In the genomic region with DNA sequence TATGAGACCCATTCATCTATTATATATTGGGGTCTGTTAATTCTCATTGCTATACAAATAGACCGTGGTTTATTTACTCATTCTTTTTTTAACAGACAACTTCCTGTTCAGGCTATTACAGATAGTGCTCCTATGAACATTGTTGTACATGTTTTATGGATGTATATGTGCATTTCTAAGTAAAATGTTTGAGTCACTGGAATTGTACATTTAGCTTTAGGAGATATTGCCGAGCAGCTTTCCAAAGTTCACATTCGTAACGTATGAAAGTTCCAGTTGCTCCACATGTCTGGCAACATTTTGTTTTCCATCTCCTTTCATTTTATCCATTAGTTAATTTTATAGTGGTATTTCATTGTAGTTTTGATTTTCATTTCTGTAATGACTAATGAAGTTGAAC, we compare ENCODE assay signal across 16 cellular contexts. TPM values are rescaled to one million over a fixed set of nuclear protein-coding genes. Genes with fewer than 3 reads are reported as not detected.
DNase-seq lines count a peak whose midpoint lies in the region; ATAC-seq and TF ChIP-seq lines count a peak whose summit lies in the region.
"Had no signal": no experiment of that assay in that cellular context is flagged by ENCODE, and none has a peak within 500 bp of the region (broad histone marks: within the 10 kb centered on the region; RNA-seq: fewer than 3 reads in every experiment).

No MANE protein-coding gene starts in this region.

- H3K4me2 ChIP-seq in Loucy (ENCODE audit: low read depth, low read length, poor library complexity, severe bottlenecking) = peak overlapping the region; percentile 10

- intact Hi-C loops in Calu3 (cut with micrococcal nuclease; ENCODE audit: unreplicated experiment) (no loop called here), left colon (cut with DNase I, micrococcal nuclease) (no loop called here)

- no peaks in the 10 kb centered on the region for H3K9me2 ChIP-seq in Loucy (replicated peaks; ENCODE audit: low read depth, low read length)

- CTCF ChIA-PET in Calu3 (lab: Charles Lee) = no interaction called here

- peak overlapping the region in 1 of 2 donors; percentile 5 for H3K4me3 Mint-ChIP-seq in activated T-cell treated with anti-CD3 and anti-CD28 coated beads, Interleukin-2, amount 50 U/mL, for 72 hours
- H3K4me3 Mint-ChIP-seq in Calu3 (ENCODE audit: low read depth, unreplicated experiment) (no peak overlapping the region), endodermal cell (no peak overlapping the region)
- H3K4me3 Mint-ChIP-seq: CD4-positive, alpha-beta memory T cell had no signal

- H3K4me1 ChIP-seq in Loucy (ENCODE audit: insufficient read depth, low read length, poor library complexity, severe bottlenecking) = peaks cover 32% of the 10 kb centered on the region
- no peaks in the 10 kb centered on the region for H3K4me1 ChIP-seq in endodermal cell (ENCODE audit: control insufficient read depth, insufficient read depth, low read length)
- H3K4me1 ChIP-seq: BE2C had no signal

- H3K36me3 ChIP-seq in Loucy (ENCODE audit: insufficient read depth, low read length) (no peaks in the 10 kb centered on the region), endodermal cell (ENCODE audit: control insufficient read depth, insufficient read depth, low read length) (no peaks in the 10 kb centered on the region)
- H3K36me3 ChIP-seq: BE2C had no signal

- H3K27me3 ChIP-seq in Loucy (ENCODE audit: insufficient read depth, low read length, poor library complexity, severe bottlenecking) = no peaks in the 10 kb centered on the region
- H3K27me3 ChIP-seq in endodermal cell (ENCODE audit: control insufficient read depth, insufficient read depth, low read length, poor library complexity, severe bottlenecking) = no peaks in the 10 kb centered on the region
- H3K27me3 ChIP-seq: BE2C had no signal

- peaks cover 7 to 14% of the 10 kb centered on the region in 2 donors for H3K36me3 Mint-ChIP-seq in activated T-cell treated with anti-CD3 and anti-CD28 coated beads, Interleukin-2, amount 50 U/mL, for 72 hours (ENCODE audit: insufficient read depth in 2 of 2)
- H3K36me3 Mint-ChIP-seq in Calu3 (ENCODE audit: insufficient read depth, unreplicated experiment) = no peaks in the 10 kb centered on the region
- H3K36me3 Mint-ChIP-seq in endodermal cell (ENCODE audit: low read depth) = no peaks in the 10 kb centered on the region
- H3K36me3 Mint-ChIP-seq: CD4-positive, alpha-beta memory T cell had no signal

- no peak overlapping the region for H3K4me3 ChIP-seq in Loucy (ENCODE audit: low read length, poor library complexity, severe bottlenecking)
- H3K4me3 ChIP-seq in endodermal cell (ENCODE audit: low read length) = no peak overlapping the region
- H3K4me3 ChIP-seq: GM12878, GM23248 had no signal

- no peaks in the 10 kb centered on the region for H3F3A ChIP-seq in Loucy (ENCODE audit: low read depth)

- peak overlapping the region; percentile 47 for H3K27ac Mint-ChIP-seq in activated T-cell treated with anti-CD3 and anti-CD28 coated beads, Interleukin-2, amount 50 U/mL, for 72 hours
- H3K27ac Mint-ChIP-seq in Calu3 (ENCODE audit: unreplicated experiment) = peak overlapping the region; percentile 77
- no peak overlapping the region for H3K27ac Mint-ChIP-seq in endodermal cell
- H3K27ac Mint-ChIP-seq: CD4-positive, alpha-beta memory T cell had no signal

- no peak overlapping the region for H2AFZ ChIP-seq in Loucy (ENCODE audit: low read length)
- H2AFZ ChIP-seq: GM23248 had no signal

- H3K9ac ChIP-seq in Loucy (ENCODE audit: low read depth, low read length, poor library complexity, severe bottlenecking) (no peak overlapping the region), endodermal cell (ENCODE audit: extremely low read depth, low read length, poor library complexity, severe bottlenecking) (no peak overlapping the region)
- H3K9ac ChIP-seq: GM23248 had no signal

- H3K4me1 Mint-ChIP-seq in activated T-cell treated with anti-CD3 and anti-CD28 coated beads, Interleukin-2, amount 50 U/mL, for 72 hours (ENCODE audit: low read depth) = peaks cover 37% of the 10 kb centered on the region
- H3K4me1 Mint-ChIP-seq in Calu3 (ENCODE audit: low read depth, unreplicated experiment) = peaks cover 30% of the 10 kb centered on the region
- peaks cover 14% of the 10 kb centered on the region for H3K4me1 Mint-ChIP-seq in endodermal cell
- H3K4me1 Mint-ChIP-seq: CD4-positive, alpha-beta memory T cell had no signal

- H4K20me1 ChIP-seq in Loucy (ENCODE audit: insufficient read depth, low read length, poor library complexity, severe bottlenecking) = no peaks in the 10 kb centered on the region

- H3K27me3 Mint-ChIP-seq in activated T-cell treated with anti-CD3 and anti-CD28 coated beads, Interleukin-2, amount 50 U/mL, for 72 hours (ENCODE audit: low read depth) = peaks cover 13% of the 10 kb centered on the region
- H3K27me3 Mint-ChIP-seq in Calu3 (ENCODE audit: unreplicated experiment) = no peaks in the 10 kb centered on the region
- no peaks in the 10 kb centered on the region for H3K27me3 Mint-ChIP-seq in endodermal cell (ENCODE audit: insufficient read depth)

- TF ChIP-seq CTCF in Calu3 (IDR thresholded peaks at IDR 0.05; ENCODE audit: unreplicated experiment) (no peak), Loucy (conservative IDR thresholded peaks at IDR 0.05; ENCODE audit: low read length) (no peak), endodermal cell (conservative IDR thresholded peaks at IDR 0.05) (no peak)

- no peak for ATAC-seq in activated T-cell treated with anti-CD3 and anti-CD28 coated beads, Interleukin-2, amount 50 U/mL, for 72 hours (replicated peaks in 1 of 2)
- peak; percentile 39 for ATAC-seq in left colon
- ATAC-seq: GM12878, HCT116 had no signal

- DNase-seq in activated T-cell treated with anti-CD3 and anti-CD28 coated beads, Interleukin-2, amount 50 U/mL, for 72 hours = no peak
- no peak for DNase-seq in activated T-cell treated with anti-CD3 and anti-CD28 coated beads, Interleukin-2, amount 50 U/mL, for 48 hours
- DNase-seq in Calu3 (no peak), left colon (no peak), endodermal cell (no peak), hepatic stellate cell (ENCODE audit: low spot score) (no peak)
- DNase-seq: BE2C; CD4-positive, alpha-beta memory T cell; DMS79; GM23248 had no signal

- BruUV-seq in Calu3 (replicated peaks; lab: Mats Ljungman, UMichigan) = no TSS peak

- H3K9me3 Mint-ChIP-seq in activated T-cell treated with anti-CD3 and anti-CD28 coated beads, Interleukin-2, amount 50 U/mL, for 72 hours = peaks cover 6% of the 10 kb centered on the region in 2 donors
- H3K9me3 Mint-ChIP-seq in Calu3 (ENCODE audit: low read depth, unreplicated experiment) = peaks cover 2% of the 10 kb centered on the region
- no peaks in the 10 kb centered on the region for H3K9me3 Mint-ChIP-seq in endodermal cell
- H3K9me3 Mint-ChIP-seq: CD4-positive, alpha-beta memory T cell had no signal

- H3K79me2 ChIP-seq in Loucy (ENCODE audit: insufficient read depth, low read length) = no peaks in the 10 kb centered on the region

- no peak overlapping the region for H3K27ac ChIP-seq in endodermal cell (ENCODE audit: low read depth, low read length)
- H3K27ac ChIP-seq: C4-2B, GM23248 had no signal

- WGBS in endodermal cell (ENCODE audit: insufficient coverage in 1 of 2, insufficient read length in 1 of 2), 2 experiments = 100% methylated on average over 4 of the region's 4 CpGs; no CpG with 5 or more reads in 1 of the 2 experiments

- H3K9me3 ChIP-seq in Loucy (ENCODE audit: insufficient read depth, low read depth, low read length) (no peaks in the 10 kb centered on the region), endodermal cell (ENCODE audit: control insufficient read depth, low read length) (no peaks in the 10 kb centered on the region)
- H3K9me3 ChIP-seq: BE2C had no signal

RNA-seq across cellular contexts. Expression of gene SLC17A2, which starts 19.1 kb away (rescaled TPM):
- total RNA-seq in activated T-cell treated with anti-CD3 and anti-CD28 coated beads, Interleukin-2, amount 50 U/mL, for 72 hours = not detected
- total RNA-seq in Calu3 (2022) = not detected in 2 replicates
- total RNA-seq in left colon = not detected
- not detected for total RNA-seq in endodermal cell
- polyA plus RNA-seq in endodermal cell (2013, experiment 1 of 2) = not detected
- polyA plus RNA-seq in endodermal cell (2013, experiment 2 of 2) = not detected
- total RNA-seq: CD4-positive, alpha-beta memory T cell; G401; GM12878; GM23248 had no signal
- polyA plus RNA-seq: AG04450; CD4-positive, alpha-beta memory T cell; GM12878; GM23248 had no signal

RNA-seq across cellular contexts. Expression of gene SLC17A3, which starts 37.3 kb away (rescaled TPM):
- 1 to 10 TPM; 1.7 to 2.5 TPM for total RNA-seq in activated T-cell treated with anti-CD3 and anti-CD28 coated beads, Interleukin-2, amount 50 U/mL, for 72 hours
- total RNA-seq in Calu3 (2022) (not detected in 2 replicates), left colon (not detected), endodermal cell (not detected)
- polyA plus RNA-seq in endodermal cell (2013, experiment 1 of 2) = not detected
- not detected for polyA plus RNA-seq in endodermal cell (2013, experiment 2 of 2)
- total RNA-seq: G401, GM12878, GM23248 had no signal
- polyA plus RNA-seq: GM12878, GM23248 had no signal

RNA-seq across cellular contexts. Expression of gene TRIM38, which starts 51.2 kb away (rescaled TPM):
- total RNA-seq in activated T-cell treated with anti-CD3 and anti-CD28 coated beads, Interleukin-2, amount 50 U/mL, for 72 hours = 10 to 100 TPM; 21.3 to 39.9 TPM
- total RNA-seq in Calu3 (2022) (20.6 and 26.1 TPM in 2 replicates), left colon (10 to 100 TPM in 1 of 2 donors, 1 to 10 TPM in 1; 9.6 to 13.2 TPM), endodermal cell (1 to 10 TPM; 4.2 to 4.4 TPM)
- polyA plus RNA-seq in endodermal cell (2013, experiment 1 of 2) = 0.32 TPM
- polyA plus RNA-seq in endodermal cell (2013, experiment 2 of 2) = 0.29 TPM
